13 cellular contexts compared by ENCODE assay signal in genomic region chr14:69692542-69693053, GRCh38.
DNase-seq lines count a peak whose midpoint lies in the region; FAIRE-seq and TF ChIP-seq lines count a peak whose summit lies in the region.
"Had no signal": no experiment of that assay in that cellular context is flagged by ENCODE, and none has a peak within 500 bp of the region (broad histone marks: within the 10 kb centered on the region; RNA-seq: fewer than 3 reads in every experiment).

No MANE protein-coding gene starts in this region.

- intact Hi-C loops in endothelial cell of umbilical vein (cut with micrococcal nuclease) (no loop called here), ovary (cut with DNase I) (no loop called here)

- H3K4me1 ChIP-seq in endothelial cell of umbilical vein (ENCODE audit: control insufficient read depth, extremely low read depth, insufficient read depth, low read length) (peaks cover 4% of the 10 kb centered on the region), ovary (ENCODE audit: insufficient read depth) (peaks cover 32% of the 10 kb centered on the region)

- H3K27ac ChIP-seq in endothelial cell of umbilical vein (ENCODE audit: insufficient read depth, low read depth, low read length) (no peak overlapping the region), ovary (peak overlapping the region; percentile 34 to 61)

- H3K27me3 ChIP-seq in endothelial cell of umbilical vein (ENCODE audit: control insufficient read depth in 2 of 2, insufficient read depth in 2 of 2, low read length in 2 of 2) (no peaks in the 10 kb centered on the region), ovary (no peaks in the 10 kb centered on the region), MG63 (no peaks in the 10 kb centered on the region)

- peak; percentile 26 for DNase-seq in DMS79 (lab: John Stamatoyannopoulos, UW)
- peak; percentile 72 for DNase-seq in NCI-H2171 (lab: John Stamatoyannopoulos, UW)
- DNase-seq in endothelial cell of umbilical vein (ENCODE audit: low read depth, low spot score), result peak; percentile 18
- DNase-seq in ovary, result no peak
- no peak for DNase-seq in epidermal melanocyte (ENCODE audit: insufficient read length, low spot score)
- no peak for DNase-seq in MG63
- DNase-seq in activated naive CD4-positive, alpha-beta T cell treated with anti-CD3 and anti-CD28 coated beads, Interleukin-2, amount 50 U/mL, for 16 hours, result no peak
- DNase-seq in kidney tubule cell (ENCODE audit: low spot score), result no peak
- DNase-seq: activated CD4-positive, alpha-beta T cell treated with anti-CD3 and anti-CD28 coated beads for 4 hours; amniotic stem cell had no signal

- no peak for TF ChIP-seq EP300 in ovary (IDR thresholded peaks at IDR 0.05)

- no TSS peak for BruUV-seq in endothelial cell of umbilical vein (replicated peaks; lab: Mats Ljungman, UMichigan)

- H3K36me3 ChIP-seq in endothelial cell of umbilical vein (ENCODE audit: control insufficient read depth in 2 of 2, extremely low read depth in 1 of 2, insufficient read depth in 2 of 2, low read length in 2 of 2), result no peaks in the 10 kb centered on the region
- no peaks in the 10 kb centered on the region for H3K36me3 ChIP-seq in ovary
- H3K36me3 ChIP-seq in MG63, result no peaks in the 10 kb centered on the region
- H3K36me3 ChIP-seq: HAP-1 had no signal

- no peaks in the 10 kb centered on the region for H3K9me3 ChIP-seq in endothelial cell of umbilical vein (replicated peaks; ENCODE audit: control insufficient read depth, insufficient read depth, low read length)
- no peaks in the 10 kb centered on the region for H3K9me3 ChIP-seq in ovary
- H3K9me3 ChIP-seq in MG63, result no peaks in the 10 kb centered on the region
- H3K9me3 ChIP-seq: HAP-1 had no signal

- TF ChIP-seq CTCF in endothelial cell of umbilical vein (IDR thresholded peaks at IDR 0.05; ENCODE audit: extremely low read depth in 1 of 2, insufficient read depth in 1 of 2, low read depth in 1 of 2, low read length in 2 of 2) (no peak), ovary (IDR thresholded peaks at IDR 0.05) (no peak)

- no peak for TF ChIP-seq POLR2A in endothelial cell of umbilical vein (IDR thresholded peaks at IDR 0.05; ENCODE audit: low read depth, low read length)
- TF ChIP-seq POLR2A in ovary (IDR thresholded peaks at IDR 0.05), result no peak

- CTCF ChIA-PET in endothelial cell of umbilical vein (lab: Charles Lee), result interaction anchor here (1.0 to 1.3 kb wide), 4 partner anchors 10 to 64 kb away, joined by 3 to 5 read pairs (median 4); no protein-coding TSS in a partner anchor

- H2AFZ ChIP-seq in endothelial cell of umbilical vein (ENCODE audit: low read depth, low read length), result no peak overlapping the region

- peaks cover 3% of the 10 kb centered on the region for H4K20me1 ChIP-seq in endothelial cell of umbilical vein (replicated peaks; ENCODE audit: control insufficient read depth, extremely low read depth, insufficient read depth, low read length)

- no peaks in the 10 kb centered on the region for H3K9me1 ChIP-seq in endothelial cell of umbilical vein (replicated peaks; ENCODE audit: control insufficient read depth, extremely low read depth, insufficient read depth, low read length)

- no peak for FAIRE-seq in endothelial cell of umbilical vein (lab: Jason Lieb, UNC)
- FAIRE-seq: RCC 7860 had no signal

- no peak overlapping the region for H3K9ac ChIP-seq in endothelial cell of umbilical vein (replicated peaks; ENCODE audit: extremely low read depth, insufficient read depth, low read length)

- POLR2A ChIA-PET in endothelial cell of umbilical vein (lab: Charles Lee), result interaction anchor here (0.6 kb wide), 1 partner anchor 465 kb away, joined by 4 read pairs; no protein-coding TSS in a partner anchor

- H3K4me3 ChIP-seq in endothelial cell of umbilical vein (replicated peaks in 1 of 3; ENCODE audit: insufficient read depth in 1 of 3, low read depth in 1 of 3, low read length in 3 of 3) (no peak overlapping the region), ovary (no peak overlapping the region), MG63 (no peak overlapping the region)
- H3K4me3 ChIP-seq: HAP-1, lung had no signal

- H3K4me2 ChIP-seq in endothelial cell of umbilical vein (ENCODE audit: insufficient read depth, low read length), result no peak overlapping the region

- H3K79me2 ChIP-seq in endothelial cell of umbilical vein (ENCODE audit: control insufficient read depth, insufficient read depth, low read length), result peaks cover 1% of the 10 kb centered on the region

- dilution Hi-C loops in endothelial cell of umbilical vein (cut with MboI; ENCODE audit: extremely low pct_ligation_motif_present, low sequenced_read_pairs), result no loop called here

- 75 to 86% (median 82%) methylated on average over 1 of the region's 1 CpG for WGBS in ovary, 3 donors

TF ChIP-seq in endothelial cell of umbilical vein, 7 proteins besides CTCF, POLR2A, EP300 and RAD21:
- TF ChIP-seq FOS (IDR thresholded peaks at IDR 0.05; ENCODE audit: borderline replicate concordance, insufficient read depth, low read length) (no peak), POLR2AphosphoS5 (IDR thresholded peaks at IDR 0.05; ENCODE audit: insufficient read depth, low read depth, low read length) (no peak), GATA2 (IDR thresholded peaks at IDR 0.05; ENCODE audit: insufficient read depth, insufficient read length, low read depth, low read length) (no peak), EZH2 (IDR thresholded peaks at IDR 0.05; ENCODE audit: borderline replicate concordance, low read depth, low read length, severe bottlenecking) (no peak), JUN (IDR thresholded peaks at IDR 0.05; ENCODE audit: borderline replicate concordance, insufficient read depth, insufficient read length, low read depth) (no peak), MYC (IDR thresholded peaks at IDR 0.05; ENCODE audit: low read depth, low read length) (no peak)
- TF ChIP-seq, protein P1, sequence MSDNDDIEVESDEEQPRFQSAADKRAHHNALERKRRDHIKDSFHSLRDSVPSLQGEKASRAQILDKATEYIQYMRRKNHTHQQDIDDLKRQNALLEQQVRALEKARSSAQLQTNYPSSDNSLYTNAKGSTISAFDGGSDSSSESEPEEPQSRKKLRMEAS (IDR thresholded peaks at IDR 0.05; ENCODE audit: insufficient read depth, insufficient read length), result no peak

Comparison
In these comparisons a context has a peak if more than half of its experiments do, and no peak if none do; other contexts are left out.
1. DNase-seq: peak in DMS79 (single experiment), NCI-H2171 (single experiment) and endothelial cell of umbilical vein (single experiment); none in ovary (0 of 5), epidermal melanocyte (single experiment), MG63 (single experiment), activated naive CD4-positive, alpha-beta T cell treated with anti-CD3 and anti-CD28 coated beads, Interleukin-2, amount 50 U/mL, for 16 hours (single experiment) and kidney tubule cell (single experiment).